ENCODE assay signal across 14 cellular contexts in the genomic region with DNA sequence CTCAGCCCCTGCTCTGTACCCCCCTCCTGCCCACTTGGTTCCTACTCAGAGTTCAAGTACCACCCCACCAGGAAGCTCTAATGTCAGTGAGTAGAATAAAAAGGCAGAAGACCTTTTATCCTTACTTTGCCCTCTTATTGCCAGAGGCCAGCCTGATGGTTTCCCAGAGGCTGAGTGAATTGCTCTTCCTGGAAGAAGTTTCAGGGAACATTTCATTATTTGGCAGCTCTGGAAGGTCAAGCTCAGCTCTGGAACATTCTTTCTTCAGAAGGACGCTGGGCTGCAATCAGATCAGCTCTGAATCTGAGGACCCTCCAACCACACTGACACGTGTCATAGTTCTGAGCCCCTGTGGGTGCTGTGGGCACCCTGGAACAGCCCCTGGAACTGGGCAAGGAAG.
DNase-seq lines count a peak whose midpoint lies in the region; ATAC-seq, FAIRE-seq and TF ChIP-seq lines count a peak whose summit lies in the region.
"Had no signal": no experiment of that assay in that cellular context is flagged by ENCODE, and none has a peak within 500 bp of the region (broad histone marks: within the 10 kb centered on the region; RNA-seq: fewer than 3 reads in every experiment).

No MANE protein-coding gene starts in this region.

- H4K20me1 ChIP-seq in DND-41 (ENCODE audit: insufficient read depth, low read length), result no peaks in the 10 kb centered on the region
- H4K20me1 ChIP-seq in astrocyte (ENCODE audit: insufficient read depth, low read length), result no peaks in the 10 kb centered on the region

- TF ChIP-seq POLR2A in spleen (IDR thresholded peaks at IDR 0.05), result no peak

- H3K27me3 Mint-ChIP-seq in astrocyte (ENCODE audit: low read depth, unreplicated experiment), result no peaks in the 10 kb centered on the region
- H3K27me3 Mint-ChIP-seq in T-helper 2 cell treated with Interferon-gamma antibody and Interleukin-4, amounts not matched to agents 5 μg/mL and 100 μg/mL, for 36 hours (ENCODE audit: low read depth), result no peaks in the 10 kb centered on the region
- H3K27me3 Mint-ChIP-seq: CD4-positive, alpha-beta T cell had no signal

- H3K9me3 Mint-ChIP-seq in astrocyte (ENCODE audit: unreplicated experiment), result no peaks in the 10 kb centered on the region
- H3K9me3 Mint-ChIP-seq in T-helper 2 cell treated with Interferon-gamma antibody and Interleukin-4, amounts not matched to agents 5 μg/mL and 100 μg/mL, for 36 hours, result no peaks in the 10 kb centered on the region
- H3K9me3 Mint-ChIP-seq: CD4-positive, alpha-beta T cell; T-helper 1 cell treated with Interleukin-12 subunit alpha and Interleukin-12 subunit beta and Interleukin-4 antibody, amounts not matched to agents 30 μg/mL and 1 μg/mL, for 36 hours had no signal

- H3K36me3 ChIP-seq in DND-41 (ENCODE audit: insufficient read depth, low read length) (peaks cover 77% of the 10 kb centered on the region), astrocyte (ENCODE audit: insufficient read depth, low read length) (peaks cover 8% of the 10 kb centered on the region), spleen (peaks cover 0 to 48% (median 12%) of the 10 kb centered on the region in 6 donors)

- no peak for DNase-seq in DND-41
- DNase-seq in astrocyte (ENCODE audit: low read depth), result no peak
- no peak for DNase-seq in spleen
- no peak for DNase-seq in HuH-7 (ENCODE audit: low spot score)
- no peak for DNase-seq in T-helper 2 cell treated with Interferon-gamma antibody and Interleukin-4, amounts not matched to agents 5 μg/mL and 100 μg/mL, for 36 hours (ENCODE audit: low spot score)
- DNase-seq in NCI-H526 treated with DMSO at 0.1 percent for 48 hours (lab: John Stamatoyannopoulos, UW), result no peak
- DNase-seq: activated CD8-positive, alpha-beta T cell treated with anti-CD3 and anti-CD28 coated beads, Interleukin-2, amount 10 ng/mL, durations not matched to agents 7 days and 5 days; amniotic stem cell; CD4-positive, alpha-beta T cell; NCI-H2081 treated with DMSO at 0.1 percent for 48 hours; PC-9 had no signal

- H2AFZ ChIP-seq in DND-41 (ENCODE audit: low read depth, low read length), result no peak overlapping the region
- no peak overlapping the region for H2AFZ ChIP-seq in astrocyte (ENCODE audit: low read depth, low read length)
- H2AFZ ChIP-seq: PC-9 had no signal

- H3K4me3 ChIP-seq in DND-41 (ENCODE audit: low read depth in 1 of 2, low read length in 2 of 2) (no peak overlapping the region), astrocyte (ENCODE audit: insufficient read depth, low read depth, low read length) (no peak overlapping the region), spleen (no peak overlapping the region)
- H3K4me3 ChIP-seq: PC-9 had no signal

- H3K27ac ChIP-seq in DND-41 (ENCODE audit: low read length), result peak overlapping the region; percentile 51; the same call in 1 of the 2 replicates
- peak overlapping the region; percentile 51 for H3K27ac ChIP-seq in astrocyte (ENCODE audit: low read depth, low read length)
- H3K27ac ChIP-seq in layer of hippocampus (ENCODE audit: low read depth, low read length), result peak overlapping the region; percentile 8
- peak overlapping the region; percentile 44 to 83 (median 78) for H3K27ac ChIP-seq in spleen
- H3K27ac ChIP-seq: PC-9 had no signal

- no peak overlapping the region for H3K9ac ChIP-seq in DND-41 (ENCODE audit: low read depth, low read length)
- peak overlapping the region; percentile 6 for H3K9ac ChIP-seq in astrocyte (ENCODE audit: low read length)

- H3K4me2 ChIP-seq in DND-41 (ENCODE audit: insufficient read depth, low read length), result no peak overlapping the region
- no peak overlapping the region for H3K4me2 ChIP-seq in astrocyte (ENCODE audit: low read length)
- H3K4me2 ChIP-seq: PC-9 had no signal

- no peak overlapping the region for H3K4me3 Mint-ChIP-seq in astrocyte (ENCODE audit: unreplicated experiment)
- H3K4me3 Mint-ChIP-seq in T-helper 2 cell treated with Interferon-gamma antibody and Interleukin-4, amounts not matched to agents 5 μg/mL and 100 μg/mL, for 36 hours, result no peak overlapping the region
- H3K4me3 Mint-ChIP-seq: activated CD8-positive, alpha-beta T cell treated with anti-CD3 and anti-CD28 coated beads, Interleukin-2, amount 10 ng/mL, durations not matched to agents 7 days and 5 days; CD4-positive, alpha-beta T cell; T-helper 1 cell treated with Interleukin-12 subunit alpha and Interleukin-12 subunit beta and Interleukin-4 antibody, amounts not matched to agents 30 μg/mL and 1 μg/mL, for 36 hours had no signal

- H3K36me3 Mint-ChIP-seq in astrocyte (ENCODE audit: low read depth, unreplicated experiment), result peaks cover 42% of the 10 kb centered on the region
- H3K36me3 Mint-ChIP-seq in T-helper 2 cell treated with Interferon-gamma antibody and Interleukin-4, amounts not matched to agents 5 μg/mL and 100 μg/mL, for 36 hours (ENCODE audit: low read depth), result peaks cover 37% of the 10 kb centered on the region

- H3K9me3 ChIP-seq in DND-41 (ENCODE audit: insufficient read depth, low read length, severe bottlenecking), result no peaks in the 10 kb centered on the region
- no peaks in the 10 kb centered on the region for H3K9me3 ChIP-seq in astrocyte (ENCODE audit: insufficient read depth, low read depth, low read length)
- H3K9me3 ChIP-seq in spleen, result no peaks in the 10 kb centered on the region

- 52 to 73% (median 67%) methylated on average over 1 to 2 of the region's 2 CpGs for WGBS in spleen, 5 donors

- peaks cover 46% of the 10 kb centered on the region for H3K79me2 ChIP-seq in DND-41 (ENCODE audit: insufficient read depth, low read length)
- H3K79me2 ChIP-seq in astrocyte (ENCODE audit: insufficient read depth, low read length), result peaks cover 10% of the 10 kb centered on the region

- H3K27me3 ChIP-seq in DND-41 (ENCODE audit: insufficient read depth, low read length, poor library complexity) (no peaks in the 10 kb centered on the region), astrocyte (ENCODE audit: insufficient read depth, low read length) (no peaks in the 10 kb centered on the region), layer of hippocampus (ENCODE audit: control insufficient read depth, insufficient read depth, low read length) (no peaks in the 10 kb centered on the region), spleen (replicated peaks in 1 of 7) (no peaks in the 10 kb centered on the region)

- ATAC-seq in DND-41 (ENCODE audit: insufficient read depth, low read depth) (no peak), HG03439 (IDR thresholded peaks at IDR 0.05; ENCODE audit: unreplicated experiment) (no peak)
- ATAC-seq: activated CD8-positive, alpha-beta T cell treated with anti-CD3 and anti-CD28 coated beads, Interleukin-2, amount 10 ng/mL, durations not matched to agents 7 days and 5 days had no signal

- FAIRE-seq in astrocyte (lab: Jason Lieb, UNC), result no peak

- H3K4me1 ChIP-seq in DND-41 (ENCODE audit: insufficient read depth, low read length) (no peaks in the 10 kb centered on the region), astrocyte (ENCODE audit: insufficient read depth, low read length) (peaks cover 24% of the 10 kb centered on the region), spleen (peaks cover 48 to 81% (median 71%) of the 10 kb centered on the region in 6 donors)

- H3K4me1 Mint-ChIP-seq in astrocyte (ENCODE audit: low read depth, unreplicated experiment), result peaks cover 38% of the 10 kb centered on the region
- H3K4me1 Mint-ChIP-seq in T-helper 2 cell treated with Interferon-gamma antibody and Interleukin-4, amounts not matched to agents 5 μg/mL and 100 μg/mL, for 36 hours (ENCODE audit: low read depth), result peaks cover 27% of the 10 kb centered on the region

- peak overlapping the region; percentile 49 for H3K27ac Mint-ChIP-seq in astrocyte (ENCODE audit: unreplicated experiment)
- no peak overlapping the region for H3K27ac Mint-ChIP-seq in T-helper 2 cell treated with Interferon-gamma antibody and Interleukin-4, amounts not matched to agents 5 μg/mL and 100 μg/mL, for 36 hours
- H3K27ac Mint-ChIP-seq: activated CD8-positive, alpha-beta T cell treated with anti-CD3 and anti-CD28 coated beads, Interleukin-2, amount 10 ng/mL, durations not matched to agents 7 days and 5 days; CD4-positive, alpha-beta T cell had no signal

- TF ChIP-seq CTCF in DND-41 (IDR thresholded peaks at IDR 0.05; ENCODE audit: borderline replicate concordance, extremely low read depth, low read length, poor library complexity, severe bottlenecking) (no peak), astrocyte (IDR thresholded peaks at IDR 0.05; ENCODE audit: insufficient read depth, low read depth, low read length) (no peak), spleen (IDR thresholded peaks at IDR 0.05 in 8 of 11, conservative IDR thresholded peaks at IDR 0.05 in 3 of 11) (no peak)

- intact Hi-C loops in spleen (cut with DNase I; ENCODE audit: low total_unique reads), result no loop called here

Comparison
In these comparisons a context has a peak if more than half of its experiments do, and no peak if none do; other contexts are left out.
1. H3K27ac ChIP-seq: peak in every context shown above with its lines; median percentile 78 in spleen; 51 in DND-41; 51 in astrocyte; 8 in layer of hippocampus.